Comparison of ENCODE assay signal across 1 cellular context in genomic region chr11:67268036-67268683, GRCh38.
TF ChIP-seq lines count a peak whose summit lies in the region.

No MANE protein-coding gene starts in this region.

TF ChIP-seq in K562, 482 proteins besides CTCF, POLR2A, EP300 and RAD21:
- TF ChIP-seq TFAP4 (CRISPR knock-in tag; IDR thresholded peaks at IDR 0.05; ENCODE audit: borderline replicate concordance) (peak; percentile 47), POLR2G (IDR thresholded peaks at IDR 0.05; ENCODE audit: low read depth, low read length) (0 out of 2 replicates have a peak, but pooled peaks have one; percentile 6), HLTF (IDR thresholded peaks at IDR 0.05) (no peak), ZBTB7A (IDR thresholded peaks at IDR 0.05; ENCODE audit: borderline replicate concordance, control insufficient read depth, low read depth, low read length) (peak; percentile 29; the same call in 1 of the 2 replicates), ZC3H11A (IDR thresholded peaks at IDR 0.05; ENCODE audit: low read depth, low read length) (no peak), ZNF143 (CRISPR knock-in tag; IDR thresholded peaks at IDR 0.05) (peak; percentile 53; the same call in 1 of the 2 replicates), ZNF639 (CRISPR knock-in tag; conservative IDR thresholded peaks at IDR 0.05 in 1 of 2, IDR thresholded peaks at IDR 0.05 in 1 of 2) (peak in 1 of 2 experiments; percentile 54; a peak in 1 of 4 replicates), ARID4B (CRISPR knock-in tag; IDR thresholded peaks at IDR 0.05) (0 out of 2 replicates have a peak, but pooled peaks have one; percentile 50), SPI1 (IDR thresholded peaks at IDR 0.05; ENCODE audit: borderline replicate concordance, low read depth, low read length) (0 out of 2 replicates have a peak, but pooled peaks have one; percentile 36), NCOR1 (IDR thresholded peaks at IDR 0.05) (no peak)
TF ChIP-seq in K562: peak in this region for 7.
